In the genomic region with DNA sequence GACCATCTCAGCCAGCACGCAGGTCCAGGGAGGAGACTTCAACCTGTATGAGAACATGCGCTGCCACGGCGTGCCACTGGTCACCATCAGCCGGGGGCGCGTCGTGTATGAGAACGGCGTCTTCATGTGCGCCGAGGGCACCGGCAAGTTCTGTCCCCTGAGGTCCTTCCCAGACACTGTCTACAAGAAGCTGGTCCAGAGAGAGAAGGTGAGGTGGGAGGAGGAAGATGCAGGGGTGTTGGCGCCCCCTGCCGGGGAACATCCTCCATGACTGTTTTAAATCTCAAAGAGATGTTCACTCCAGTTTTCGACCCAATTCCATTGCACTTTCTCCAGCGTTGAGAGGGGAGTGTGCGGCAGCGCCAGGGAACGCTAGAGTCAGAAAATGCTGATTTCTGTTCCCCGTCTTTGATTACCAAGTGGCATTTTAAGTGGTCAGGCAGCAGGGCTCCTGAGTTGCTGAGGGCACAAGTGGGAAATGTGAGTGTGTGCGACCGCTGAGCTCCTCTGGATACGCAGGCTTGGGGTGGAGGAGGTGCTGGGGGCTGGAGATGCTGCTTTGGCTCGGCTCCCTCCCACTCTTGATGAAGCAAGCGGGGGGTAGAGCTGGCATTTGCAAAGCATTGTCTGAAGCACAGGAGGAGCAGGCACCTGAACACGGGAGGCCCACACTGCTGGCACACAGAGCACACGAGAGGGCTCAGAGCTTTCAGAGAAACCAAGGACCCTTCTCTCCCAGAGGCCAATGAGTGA, we compare ENCODE assay signal across 9 cellular contexts. TPM values are rescaled to one million over a fixed set of nuclear protein-coding genes. Genes with fewer than 3 reads are reported as not detected.
DNase-seq lines count a peak whose midpoint lies in the region; ATAC-seq and TF ChIP-seq lines count a peak whose summit lies in the region.
"Had no signal": no experiment of that assay in that cellular context is flagged by ENCODE, and none has a peak within 500 bp of the region (broad histone marks: within the 10 kb centered on the region; RNA-seq: fewer than 3 reads in every experiment).

No MANE protein-coding gene starts in this region.

- H3K4me3 ChIP-seq in kidney epithelial cell (ENCODE audit: low read depth, low read length) = no peak overlapping the region
- H3K4me3 ChIP-seq: BLaER1 had no signal

- TF ChIP-seq CTCF in activated B cell treated with CpG ODN at 0.5 μM for 24 hours (IDR thresholded peaks at IDR 0.05) (no peak), kidney epithelial cell (IDR thresholded peaks at IDR 0.05; ENCODE audit: insufficient read depth, low read length, poor library complexity, severe bottlenecking) (peak; percentile 80)

- no peak for ATAC-seq in activated B cell treated with CpG ODN at 0.5 μM for 24 hours (ENCODE audit: low read depth)
- no peak for ATAC-seq in GM21447 (IDR thresholded peaks at IDR 0.05; ENCODE audit: unreplicated experiment)

- CTCF ChIA-PET in activated B cell treated with CpG ODN at 0.5 μM for 24 hours (lab: Charles Lee) = interaction anchor here (0.5 to 2.4 kb wide), 9 partner anchors 10 to 708 kb away, joined by 3 to 38 read pairs (median 4); no protein-coding TSS in a partner anchor

- intact Hi-C loops in activated B cell treated with CpG ODN at 0.5 μM for 24 hours (cut with micrococcal nuclease) = loop anchor here (1.0 kb wide), 1 partner anchor 96 kb away; no protein-coding TSS in a partner anchor

- no peak overlapping the region for H3K4me3 Mint-ChIP-seq in activated B cell treated with CpG ODN at 0.5 μM for 24 hours

- peaks cover 27% of the 10 kb centered on the region for H3K27me3 ChIP-seq in kidney epithelial cell (ENCODE audit: control insufficient read depth, insufficient read depth, low read length)
- H3K27me3 ChIP-seq: BLaER1 had no signal

- POLR2A ChIA-PET in activated B cell treated with CpG ODN at 0.5 μM for 24 hours (lab: Charles Lee) = no interaction called here

- no peak overlapping the region for H3K27ac Mint-ChIP-seq in activated B cell treated with CpG ODN at 0.5 μM for 24 hours

- H3K9me3 Mint-ChIP-seq in activated B cell treated with CpG ODN at 0.5 μM for 24 hours = no peaks in the 10 kb centered on the region

- H3K27me3 Mint-ChIP-seq in activated B cell treated with CpG ODN at 0.5 μM for 24 hours = peaks cover 12% of the 10 kb centered on the region

- no peaks in the 10 kb centered on the region for H3K4me1 Mint-ChIP-seq in activated B cell treated with CpG ODN at 0.5 μM for 24 hours

- H3K36me3 ChIP-seq in kidney epithelial cell (ENCODE audit: control insufficient read depth, insufficient read depth, low read length) = no peaks in the 10 kb centered on the region
- H3K36me3 ChIP-seq: BLaER1 had no signal

- DNase-seq in NCI-H1105 treated with DMSO at 0.1 percent for 48 hours (lab: John Stamatoyannopoulos, UW) (peak; percentile 9), NCI-H1105 (lab: John Stamatoyannopoulos, UW) (no peak), NCI-H1092 treated with DMSO at 0.1 percent for 48 hours (lab: John Stamatoyannopoulos, UW) (peak; percentile 7), activated B cell treated with CpG ODN at 0.5 μM for 24 hours (peak; percentile 56), cerebellar cortex (ENCODE audit: low spot score) (peak; percentile 80), kidney epithelial cell (ENCODE audit: low read depth) (no peak)
- DNase-seq in stimulated activated CD4-positive, alpha-beta T cell treated with anti-CD3 and anti-CD28 coated beads, Interleukin-4, amount 100 ng/mL, for 1 hour = peak; percentile 68

- H3K36me3 Mint-ChIP-seq in activated B cell treated with CpG ODN at 0.5 μM for 24 hours (ENCODE audit: low read depth) = no peaks in the 10 kb centered on the region

RNA-seq across cellular contexts. Expression of a gene that starts 27.7 kb away (rescaled TPM):
- total RNA-seq in activated B cell treated with CpG ODN at 0.5 μM for 24 hours (4.6 and 6.3 TPM in 2 replicates), kidney epithelial cell (4.6 and 5.0 TPM in 2 replicates)

Comparison
In these comparisons a context has a peak if more than half of its experiments do, and no peak if none do; other contexts are left out.
1. DNase-seq: peak in NCI-H1105 treated with DMSO at 0.1 percent for 48 hours (single experiment), NCI-H1092 treated with DMSO at 0.1 percent for 48 hours (single experiment), activated B cell treated with CpG ODN at 0.5 μM for 24 hours (single experiment), cerebellar cortex (single experiment) and stimulated activated CD4-positive, alpha-beta T cell treated with anti-CD3 and anti-CD28 coated beads, Interleukin-4, amount 100 ng/mL, for 1 hour (single experiment); none in NCI-H1105 (single experiment) and kidney epithelial cell (single experiment).